12 cellular contexts compared by ENCODE assay signal in genomic region chr17:38443356-38444026, GRCh38. TPM values are rescaled to one million over a fixed set of nuclear protein-coding genes. Genes with fewer than 3 reads are reported as not detected.
DNase-seq lines count a peak whose midpoint lies in the region; ATAC-seq and TF ChIP-seq lines count a peak whose summit lies in the region.
"Had no signal": no experiment of that assay in that cellular context is flagged by ENCODE, and none has a peak within 500 bp of the region (broad histone marks: within the 10 kb centered on the region; RNA-seq: fewer than 3 reads in every experiment).

No MANE protein-coding gene starts in this region.

- no peaks in the 10 kb centered on the region for H3K36me3 Mint-ChIP-seq in T-cell
- H3K36me3 Mint-ChIP-seq: activated CD8-positive, alpha-beta memory T cell treated with anti-CD3 and anti-CD28 coated beads, Interleukin-2, amount 10 ng/mL, durations not matched to agents 7 days and 5 days had no signal

- peaks cover 0 to 14% of the 10 kb centered on the region in 2 donors for H3K27me3 Mint-ChIP-seq in T-cell

- H3K27ac ChIP-seq in HEK293 (ENCODE audit: extremely low read depth, low read depth, low read length) (no peak overlapping the region), A673 (ENCODE audit: low read depth, low read length, poor library complexity, severe bottlenecking) (no peak overlapping the region)
- H3K27ac ChIP-seq: ovary, VCaP had no signal

- H3K27ac Mint-ChIP-seq in T-cell: no peak overlapping the region
- H3K27ac Mint-ChIP-seq: activated CD8-positive, alpha-beta memory T cell treated with anti-CD3 and anti-CD28 coated beads, Interleukin-2, amount 10 ng/mL, durations not matched to agents 7 days and 5 days; activated naive CD4-positive, alpha-beta T cell treated with anti-CD3 and anti-CD28 coated beads for 36 hours had no signal

- BruUV-seq in A673 (replicated peaks; lab: Mats Ljungman, UMichigan): no TSS peak

- ATAC-seq in T-cell (replicated peaks in 1 of 4) (peak; percentile 40 to 65 (median 50)), omental fat pad (ENCODE audit: low FRiP score) (peak; percentile 12)

- H3K27me3 ChIP-seq in A673 (replicated peaks; ENCODE audit: insufficient read depth, low read depth, low read length, poor library complexity): no peaks in the 10 kb centered on the region
- H3K27me3 ChIP-seq: ovary had no signal

- H3K4me1 Mint-ChIP-seq in T-cell: peaks cover 3 to 10% (median 5%) of the 10 kb centered on the region in 3 donors
- H3K4me1 Mint-ChIP-seq: activated CD8-positive, alpha-beta memory T cell treated with anti-CD3 and anti-CD28 coated beads, Interleukin-2, amount 10 ng/mL, durations not matched to agents 7 days and 5 days had no signal

- peak overlapping the region in 1 of 3 donors; percentile 44 for H3K4me3 Mint-ChIP-seq in T-cell
- H3K4me3 Mint-ChIP-seq: activated CD8-positive, alpha-beta memory T cell treated with anti-CD3 and anti-CD28 coated beads, Interleukin-2, amount 10 ng/mL, durations not matched to agents 7 days and 5 days; activated naive CD4-positive, alpha-beta T cell treated with anti-CD3 and anti-CD28 coated beads for 36 hours had no signal

- POLR2A ChIA-PET in HEK293 (lab: Yijun Ruan, JAX) (interaction anchor here (0.7 to 1.0 kb wide), 2 partner anchors 24 to 27 kb away, joined by 4 to 5 read pairs; no protein-coding TSS in a partner anchor), T-cell (lab: Charles Lee) (no interaction called here), A673 (lab: Charles Lee; ENCODE audit: low non-redundant PET) (no interaction called here)

- peak; percentile 3 for DNase-seq in COLO668 (lab: John Stamatoyannopoulos, UW; ENCODE audit: unreplicated experiment)
- peak in 3 of 34 experiments; percentile 7 to 34 (median 18) for DNase-seq in T-cell
- no peak for DNase-seq in omental fat pad (ENCODE audit: low spot score)
- no peak for DNase-seq in A673 (ENCODE audit: low spot score)
- no peak for DNase-seq in stimulated activated CD4-positive, alpha-beta T cell treated with anti-CD3 and anti-CD28 coated beads, Interleukin-15, amount 100 ng/mL, for 24 hours
- DNase-seq in DMS79 (lab: John Stamatoyannopoulos, UW): no peak
- DNase-seq: GOT3 had no signal

- H3K9me3 Mint-ChIP-seq in T-cell: no peaks in the 10 kb centered on the region
- H3K9me3 Mint-ChIP-seq: activated naive CD4-positive, alpha-beta T cell treated with anti-CD3 and anti-CD28 coated beads for 36 hours had no signal

- no peaks in the 10 kb centered on the region for H3K4me1 ChIP-seq in HEK293 (ENCODE audit: control insufficient read depth, insufficient read depth, low read length)
- H3K4me1 ChIP-seq in A673 (ENCODE audit: insufficient read depth, low read length, poor library complexity, severe bottlenecking): no peaks in the 10 kb centered on the region

- H3K4me3 ChIP-seq in HEK293 (ENCODE audit: low read depth, low read length) (no peak overlapping the region), A673 (ENCODE audit: low read depth, low read length, poor library complexity, severe bottlenecking) (no peak overlapping the region)
- H3K4me3 ChIP-seq: ovary had no signal

- H3K36me3 ChIP-seq in HEK293 (ENCODE audit: control insufficient read depth in 2 of 2, insufficient read depth in 1 of 2, low read length in 2 of 2): no peaks in the 10 kb centered on the region
- H3K36me3 ChIP-seq in A673 (ENCODE audit: insufficient read depth, low read length, poor library complexity, severe bottlenecking): no peaks in the 10 kb centered on the region
- H3K36me3 ChIP-seq: ovary had no signal

- intact Hi-C loops in A673 (cut with micrococcal nuclease; ENCODE audit: unreplicated experiment): no loop called here

- H3K9me3 ChIP-seq in HEK293 (ENCODE audit: control insufficient read depth, insufficient read depth, low read depth, low read length): no peaks in the 10 kb centered on the region
- no peaks in the 10 kb centered on the region for H3K9me3 ChIP-seq in A673 (ENCODE audit: low read depth, low read length, poor library complexity, severe bottlenecking)
- H3K9me3 ChIP-seq: ovary had no signal

- CTCF ChIA-PET in HEK293 (lab: Yijun Ruan, JAX): interaction anchor here (0.7 to 5.4 kb wide), 23 partner anchors 8 to 958 kb away, joined by 3 to 52 read pairs (median 5); no protein-coding TSS in a partner anchor
- CTCF ChIA-PET in T-cell (lab: Charles Lee): interaction anchor here in 1 of 2 donors (0.8 kb wide), 1 partner anchor 9 kb away, joined by 3 read pairs; no protein-coding TSS in a partner anchor
- CTCF ChIA-PET in A673 (lab: Charles Lee): interaction anchor here (0.5 kb wide), 1 partner anchor 12 kb away, joined by 3 read pairs; no protein-coding TSS in a partner anchor

- TF ChIP-seq CTCF in HEK293 (tag by site-specific recombination; IDR thresholded peaks at IDR 0.05): no peak
- no peak for TF ChIP-seq CTCF in omental fat pad (IDR thresholded peaks at IDR 0.05)
- TF ChIP-seq CTCF in A673 (conservative IDR thresholded peaks at IDR 0.05; ENCODE audit: low read depth, low read length): no peak

TF ChIP-seq in HEK293, 187 proteins besides CTCF, POLR2A, EP300 and RAD21:
- 0 out of 2 replicates have a peak, but pooled peaks have one; percentile 44 for TF ChIP-seq SCRT2 (tag by site-specific recombination; IDR thresholded peaks at IDR 0.05)
- TF ChIP-seq SP3 (tag by site-specific recombination; IDR thresholded peaks at IDR 0.05): peak; percentile 18; the same call in 1 of the 2 replicates
- TF ChIP-seq ZNF518A (tag by site-specific recombination; conservative IDR thresholded peaks at IDR 0.05; ENCODE audit: low read depth): no peak
- no peak for TF ChIP-seq ZNF311 (tag by site-specific recombination; IDR thresholded peaks at IDR 0.05; ENCODE audit: borderline replicate concordance)
- TF ChIP-seq ZNF366 (tag by site-specific recombination; conservative IDR thresholded peaks at IDR 0.05): no peak
- TF ChIP-seq ZNF585B (tag by site-specific recombination; IDR thresholded peaks at IDR 0.05): no peak
- TF ChIP-seq KLF1 (tag by site-specific recombination; IDR thresholded peaks at IDR 0.05): peak; percentile 33; the same call in 1 of the 2 replicates
TF ChIP-seq in HEK293: peak in this region for 3.

RNA-seq across cellular contexts. Expression of gene ARHGAP23, which starts 15.2 kb away (rescaled TPM):
- 1 to 10 TPM in 1 of 5 donors, under 1 TPM in 4; 0.40 to 1.2 (median 0.61) TPM for total RNA-seq in T-cell
- 10 to 100 TPM; 22.7 to 70.9 (median 30.1) TPM for total RNA-seq in omental fat pad
- 19.0 and 24.9 TPM in 2 replicates for total RNA-seq in A673 (2021)
